Comparison of ENCODE assay signal across 33 cellular contexts in genomic region chr1:220669005-220669404, GRCh38.
"Had no signal": no experiment of that assay in that cellular context is flagged by ENCODE, and none has a peak within 500 bp of the region (broad histone marks: within the 10 kb centered on the region; RNA-seq: fewer than 3 reads in every experiment).

No MANE protein-coding gene starts in this region.

- H3K4me2 ChIP-seq: neural progenitor cell, smooth muscle cell had no signal

- H3K27me3 Mint-ChIP-seq: progenitor cell of endocrine pancreas, type B pancreatic cell had no signal

- H3K4me1 ChIP-seq: neural progenitor cell, parathyroid adenoma, psoas muscle, right lobe of liver, sigmoid colon, spleen, suprapubic skin, testis, tibial artery, transverse colon, upper lobe of right lung, vagina had no signal

- H3K9ac ChIP-seq: neural progenitor cell, parathyroid adenoma had no signal

- H3K9me3 ChIP-seq: ovary, right lobe of liver, suprapubic skin, testis, transverse colon, vagina had no signal

- H2AFZ ChIP-seq: neural progenitor cell, parathyroid adenoma had no signal

- DNase-seq: natural killer cell; occipital lobe; ovary; posterior cingulate gyrus; psoas muscle; right cardiac atrium; right lobe of liver; sigmoid colon; spleen; stimulated activated CD4-positive, alpha-beta T cell treated with anti-CD3 and anti-CD28 coated beads, Interleukin-12 subunit alpha, Interleukin-12 subunit beta, amount 100 ng/mL, for 4 hours; stimulated activated CD4-positive, alpha-beta T cell treated with anti-CD3 and anti-CD28 coated beads, Interleukin-1b, Interleukin-23, amount 100 ng/mL, for 48 hours; stimulated activated CD4-positive, alpha-beta T cell treated with anti-CD3 and anti-CD28 coated beads, Interleukin-4, amount 100 ng/mL, for 1 hour; stimulated activated CD4-positive, alpha-beta T cell treated with anti-CD3 and anti-CD28 coated beads, Interleukin-4, amount 100 ng/mL, for 4 hours; stimulated activated CD8-positive, alpha-beta memory T cell treated with anti-CD3 and anti-CD28 coated beads, Interleukin-4, amount 100 ng/mL, for 48 hours; stimulated activated naive CD4-positive, alpha-beta T cell; stimulated activated naive CD8-positive, alpha-beta T cell treated with anti-CD3 and anti-CD28 coated beads, Interleukin-15, amount 100 ng/mL, for 72 hours; stimulated activated naive CD8-positive, alpha-beta T cell treated with anti-CD3 and anti-CD28 coated beads, Interleukin-15, Interleukin-2, amounts not matched to agents 100 U/mL and 50 U/mL, for 24 hours; substantia nigra; testis; tibial artery; transverse colon; upper lobe of right lung had no signal

- H3K27me3 ChIP-seq: neural progenitor cell, ovary, right lobe of liver, sigmoid colon, suprapubic skin, testis, tibial artery, upper lobe of right lung, vagina had no signal

- H3K79me2 ChIP-seq: parathyroid adenoma had no signal

- H3K4me1 Mint-ChIP-seq: natural killer cell; nephron; neural progenitor cell; stimulated activated memory B cell treated with anti-CD40 and anti-IgM and Interleukin-4, amounts not matched to agents 10 μg/mL and 1 μg/mL and 100 μg/mL, for 72 hours; stimulated activated naive CD8-positive, alpha-beta T cell treated with anti-CD3 and anti-CD28 coated beads, Interleukin-15, amount 100 ng/mL, for 72 hours had no signal

- H3K36me3 Mint-ChIP-seq: natural killer cell; neural progenitor cell; stimulated activated memory B cell treated with anti-CD40 and anti-IgM and Interleukin-4, amounts not matched to agents 10 μg/mL and 1 μg/mL and 100 μg/mL, for 72 hours; type B pancreatic cell had no signal

- H3K27ac Mint-ChIP-seq: natural killer cell; nephron; neural progenitor cell; progenitor cell of endocrine pancreas; stimulated activated memory B cell treated with anti-CD40 and anti-IgM and Interleukin-4, amounts not matched to agents 10 μg/mL and 1 μg/mL and 100 μg/mL, for 72 hours; stimulated activated naive CD8-positive, alpha-beta T cell treated with anti-CD3 and anti-CD28 coated beads, Interleukin-15, amount 100 ng/mL, for 72 hours; type B pancreatic cell had no signal

- ATAC-seq: natural killer cell; psoas muscle; right cardiac atrium; right lobe of liver; stimulated activated memory B cell treated with anti-CD40 and anti-IgM and Interleukin-4, amounts not matched to agents 10 μg/mL and 1 μg/mL and 100 μg/mL, for 72 hours; stimulated activated naive CD8-positive, alpha-beta T cell treated with anti-CD3 and anti-CD28 coated beads, Interleukin-15, amount 100 ng/mL, for 72 hours; stimulated activated naive CD8-positive, alpha-beta T cell treated with anti-CD3 and anti-CD28 coated beads, Interleukin-15, Interleukin-2, amounts not matched to agents 100 U/mL and 50 U/mL, for 24 hours; upper lobe of right lung had no signal

- H3K4me3 Mint-ChIP-seq: natural killer cell; nephron; neural progenitor cell; stimulated activated memory B cell treated with anti-CD40 and anti-IgM and Interleukin-4, amounts not matched to agents 10 μg/mL and 1 μg/mL and 100 μg/mL, for 72 hours; stimulated activated naive CD8-positive, alpha-beta T cell treated with anti-CD3 and anti-CD28 coated beads, Interleukin-15, amount 100 ng/mL, for 72 hours; type B pancreatic cell had no signal

- H3K27ac ChIP-seq: neural progenitor cell, ovary, parathyroid adenoma, psoas muscle, right lobe of liver, sigmoid colon, skin epidermis, spleen, suprapubic skin, testis, tibial artery, transverse colon, upper lobe of right lung, vagina had no signal

- FAIRE-seq: urothelium cell line had no signal

- H3K4me3 ChIP-seq: neural progenitor cell, ovary, psoas muscle, right lobe of liver, sigmoid colon, skin epidermis, smooth muscle cell, spleen, suprapubic skin, testis, tibial artery, transverse colon, upper lobe of right lung, vagina had no signal

- H3K36me3 ChIP-seq: neural progenitor cell, ovary, right lobe of liver, sigmoid colon, spleen, suprapubic skin, tibial artery, transverse colon, upper lobe of right lung, vagina had no signal
